Comparison of ENCODE assay signal across 8 cellular contexts in genomic region chr10:79292789-79293746, GRCh38. TPM values are rescaled to one million over a fixed set of nuclear protein-coding genes. Genes with fewer than 3 reads are reported as not detected.
DNase-seq lines count a peak whose midpoint lies in the region; ATAC-seq and TF ChIP-seq lines count a peak whose summit lies in the region.

No MANE protein-coding gene starts in this region.

- no peaks in the 10 kb centered on the region for H3K9me3 Mint-ChIP-seq in naive thymus-derived CD4-positive, alpha-beta T cell

- DNase-seq in DMS 273 (lab: John Stamatoyannopoulos, UW; ENCODE audit: unreplicated experiment) = peak; percentile 47
- no peak for DNase-seq in DMS 273 treated with DMSO at 0.1 percent for 48 hours (lab: John Stamatoyannopoulos, UW)
- peak; percentile 36 for DNase-seq in RWPE1 (ENCODE audit: low spot score)
- DNase-seq in naive thymus-derived CD4-positive, alpha-beta T cell = peak in 2 of 9 donors; percentile 10 to 25
- DNase-seq in pons (ENCODE audit: low spot score) = no peak

- no peaks in the 10 kb centered on the region for H3K27me3 Mint-ChIP-seq in naive thymus-derived CD4-positive, alpha-beta T cell

- H3K27ac Mint-ChIP-seq in naive thymus-derived CD4-positive, alpha-beta T cell = peak overlapping the region in 1 of 9 donors; percentile 7

- peak; percentile 57 for ATAC-seq in naive thymus-derived CD4-positive, alpha-beta T cell
- ATAC-seq in GM21515 (IDR thresholded peaks at IDR 0.05; ENCODE audit: unreplicated experiment) (no peak), HG03520 (IDR thresholded peaks at IDR 0.05; ENCODE audit: unreplicated experiment) (no peak)

- peaks cover 0 to 39% (median 5%) of the 10 kb centered on the region in 7 donors for H3K4me1 Mint-ChIP-seq in naive thymus-derived CD4-positive, alpha-beta T cell

- POLR2A ChIA-PET in RWPE1 (lab: Yijun Ruan, JAX; ENCODE audit: low non-redundant PET) = no interaction called here
- POLR2A ChIA-PET in naive thymus-derived CD4-positive, alpha-beta T cell (lab: Charles Lee) = no interaction called here

- peaks cover 0 to 28% (median 0%) of the 10 kb centered on the region in 3 experiments for H3K36me3 ChIP-seq in naive thymus-derived CD4-positive, alpha-beta T cell (ENCODE audit: control insufficient read depth in 2 of 3, insufficient read depth in 3 of 3, low read length in 3 of 3)

- no peaks in the 10 kb centered on the region for H3K4me1 ChIP-seq in naive thymus-derived CD4-positive, alpha-beta T cell (ENCODE audit: control insufficient read depth in 2 of 2, insufficient read depth in 2 of 2, low read length in 2 of 2)

- no peaks in the 10 kb centered on the region for H3K27me3 ChIP-seq in naive thymus-derived CD4-positive, alpha-beta T cell (ENCODE audit: control insufficient read depth in 2 of 2, insufficient read depth in 2 of 2, low read length in 2 of 2)

- no peak overlapping the region for H3K4me3 Mint-ChIP-seq in naive thymus-derived CD4-positive, alpha-beta T cell

- CTCF ChIA-PET in RWPE1 (lab: Yijun Ruan, JAX) = interaction anchor here (0.6 kb wide), 5 partner anchors 12 to 778 kb away, joined by 3 to 4 read pairs (median 4); partner anchors contain the start of gene PPIF
- CTCF ChIA-PET in naive thymus-derived CD4-positive, alpha-beta T cell (lab: Charles Lee) = interaction anchor here (0.6 to 1.4 kb wide), 3 partner anchors 31 to 175 kb away, joined by 3 to 4 read pairs (median 4); no protein-coding TSS in a partner anchor

- peak; percentile 49 for TF ChIP-seq CTCF in RWPE1 (conservative IDR thresholded peaks at IDR 0.05; ENCODE audit: low read depth)

- H3K36me3 Mint-ChIP-seq in naive thymus-derived CD4-positive, alpha-beta T cell = peaks cover 0 to 32% (median 14%) of the 10 kb centered on the region in 5 donors

- H3K9me3 ChIP-seq in naive thymus-derived CD4-positive, alpha-beta T cell (ENCODE audit: control insufficient read depth in 2 of 3, low read length in 3 of 3) = no peaks in the 10 kb centered on the region

- intact Hi-C loops in naive thymus-derived CD4-positive, alpha-beta T cell (cut with micrococcal nuclease) = loop anchor here (1.0 to 2.0 kb wide), 4 partner anchors 30 to 174 kb away; partner anchors contain the start of gene PPIF (in 2 of the 2)

- H3K4me3 ChIP-seq in naive thymus-derived CD4-positive, alpha-beta T cell (ENCODE audit: low read length) = no peak overlapping the region

- H3K27ac ChIP-seq in RWPE1 (peak overlapping the region; percentile 74), cingulate gyrus (ENCODE audit: low read depth, low read length) (peak overlapping the region; percentile 29)
- H3K27ac ChIP-seq in naive thymus-derived CD4-positive, alpha-beta T cell (ENCODE audit: low read depth, low read length) = no peak overlapping the region

RNA-seq across cellular contexts. Expression of gene PPIF, which starts 54.2 kb away (rescaled TPM):
- total RNA-seq in naive thymus-derived CD4-positive, alpha-beta T cell = 100 to 1,000 TPM in 1 of 5 experiments, 10 to 100 TPM in 4; 20.6 to 192 (median 73.3) TPM
- 10 to 100 TPM in 1 of 2 donors, 1 to 10 TPM in 1; 8.7 to 12.9 TPM for polyA plus RNA-seq in naive thymus-derived CD4-positive, alpha-beta T cell

Comparison
In these comparisons a context has a peak if more than half of its experiments do, and no peak if none do; other contexts are left out.
1. DNase-seq: peak in DMS 273 (single experiment) and RWPE1 (single experiment); none in DMS 273 treated with DMSO at 0.1 percent for 48 hours (single experiment) and pons (single experiment).